6 cellular contexts compared by ENCODE assay signal in genomic region chr17:51083364-51083763, GRCh38. TPM values are rescaled to one million over a fixed set of nuclear protein-coding genes. Genes with fewer than 3 reads are reported as not detected.
DNase-seq lines count a peak whose midpoint lies in the region; ATAC-seq and TF ChIP-seq lines count a peak whose summit lies in the region.
"Not testable (repeated sequence)": the region's sequence is repeated elsewhere in the genome, so short reads cannot be mapped to it uniquely, and the experiment has no call there.

No MANE protein-coding gene starts in this region.

- not testable (repeated sequence) for H3K9me1 ChIP-seq in IMR-90 (ENCODE audit: insufficient read depth, low read length)

- H2BK20ac ChIP-seq in IMR-90 (ENCODE audit: low read depth, low read length): not testable (repeated sequence)

- not testable (repeated sequence) for H4K20me1 ChIP-seq in IMR-90 (ENCODE audit: insufficient read depth, low read length)

- not testable (repeated sequence) for H3K18ac ChIP-seq in IMR-90 (ENCODE audit: low read depth, low read length)

- not testable (repeated sequence) for H3K27me3 Mint-ChIP-seq in osteocyte (ENCODE audit: unreplicated experiment); type B pancreatic cell

- H3K27ac ChIP-seq in ACC112 (ENCODE audit: low read depth, low read length) (peak overlapping the region; percentile 95), neutrophil (peak overlapping the region; percentile 69)
- H3K27ac ChIP-seq in HEK293 (ENCODE audit: extremely low read depth, low read depth, low read length); IMR-90 (ENCODE audit: insufficient read depth, low read length): not testable (repeated sequence)

- H2BK5ac ChIP-seq in IMR-90 (ENCODE audit: low read depth, low read length, poor library complexity, severe bottlenecking): peak overlapping the region; percentile 55

- not testable (repeated sequence) for H2AK9ac ChIP-seq in IMR-90 (replicated peaks; ENCODE audit: low read depth, low read length, poor library complexity)

- H3K4me1 ChIP-seq in ACC112 (ENCODE audit: control insufficient read depth, insufficient read depth, low read length, unreplicated experiment) (peaks cover 44% of the 10 kb centered on the region), IMR-90 (ENCODE audit: control insufficient read depth, insufficient read depth, low read length) (peaks cover 11% of the 10 kb centered on the region), neutrophil (ENCODE audit: control insufficient read depth in 1 of 2, insufficient read depth in 1 of 2, low read depth in 1 of 2, low read length in 1 of 2) (peaks cover 39 to 52% of the 10 kb centered on the region in 2 experiments)
- not testable (repeated sequence) for H3K4me1 ChIP-seq in HEK293 (ENCODE audit: control insufficient read depth, insufficient read depth, low read length)

- H3K23ac ChIP-seq in IMR-90 (ENCODE audit: low read depth, low read length): not testable (repeated sequence)

- ATAC-seq in IMR-90 (ENCODE audit: low read depth): not testable (repeated sequence)

- H4K8ac ChIP-seq in IMR-90 (ENCODE audit: low read depth in 2 of 2, low read length in 2 of 2): not testable (repeated sequence)

- 0 out of 2 replicates have a peak overlapping the region, but pooled peaks have one; percentile 4 for H2AK5ac ChIP-seq in IMR-90 (ENCODE audit: low read depth, low read length)

- H3K79me2 ChIP-seq in ACC112 (ENCODE audit: control insufficient read depth, insufficient read depth, low read length, unreplicated experiment): peaks cover 60% of the 10 kb centered on the region

- H3K56ac ChIP-seq in IMR-90 (ENCODE audit: extremely low read depth, insufficient read depth, low read length): not testable (repeated sequence)

- peaks cover 24% of the 10 kb centered on the region for H3K4me1 Mint-ChIP-seq in osteocyte (ENCODE audit: unreplicated experiment)
- H3K4me1 Mint-ChIP-seq in type B pancreatic cell (ENCODE audit: unreplicated experiment): not testable (repeated sequence)

- H3K27me3 ChIP-seq in ACC112 (ENCODE audit: insufficient read depth, low read length); IMR-90 (ENCODE audit: control insufficient read depth, insufficient read depth, low read length); neutrophil: not testable (repeated sequence)

- not testable (repeated sequence) for H4K5ac ChIP-seq in IMR-90 (ENCODE audit: low read depth, low read length)

- peaks cover 33 to 70% of the 10 kb centered on the region in 2 experiments for H3K79me1 ChIP-seq in IMR-90 (ENCODE audit: low read depth in 1 of 2, low read length in 2 of 2)

- H2BK15ac ChIP-seq in IMR-90 (ENCODE audit: low read depth, low read length): not testable (repeated sequence)

- TF ChIP-seq CTCF in HEK293 (tag by site-specific recombination; IDR thresholded peaks at IDR 0.05); IMR-90 (conservative IDR thresholded peaks at IDR 0.05; ENCODE audit: low read depth, low read length); neutrophil (IDR thresholded peaks at IDR 0.05); osteocyte (IDR thresholded peaks at IDR 0.05); type B pancreatic cell (conservative IDR thresholded peaks at IDR 0.05): not testable (repeated sequence)

- CTCF ChIA-PET in HEK293 (lab: Yijun Ruan, JAX): interaction anchor here (0.6 kb wide), 1 partner anchor 286 kb away, joined by 3 read pairs; no protein-coding TSS in a partner anchor
- CTCF ChIA-PET in IMR-90 (lab: Yijun Ruan, JAX): not testable (repeated sequence)

- TF ChIP-seq POLR2A in IMR-90 (IDR thresholded peaks at IDR 0.05; ENCODE audit: low read depth, low read length): not testable (repeated sequence)

- WGBS in IMR-90 (ENCODE audit: extremely low coverage in 2 of 2, insufficient read length in 1 of 2), 2 experiments: no CpG with 5 or more reads among the region's 7 CpGs

- H3K9me3 ChIP-seq in HEK293 (ENCODE audit: control insufficient read depth, insufficient read depth, low read depth, low read length); IMR-90 (ENCODE audit: control insufficient read depth, insufficient read depth, low read length); neutrophil: not testable (repeated sequence)

- POLR2A ChIA-PET in HEK293 (lab: Yijun Ruan, JAX); IMR-90 (lab: Charles Lee; ENCODE audit: unreplicated experiment): not testable (repeated sequence)

- H3K27ac Mint-ChIP-seq in osteocyte (ENCODE audit: unreplicated experiment); type B pancreatic cell: not testable (repeated sequence)

- H3K9me3 Mint-ChIP-seq in osteocyte (ENCODE audit: unreplicated experiment); type B pancreatic cell: not testable (repeated sequence)

- H3K4ac ChIP-seq in IMR-90 (ENCODE audit: low read depth, low read length): not testable (repeated sequence)

- in situ Hi-C loops in IMR-90 (cut with MboI; ENCODE audit: low sequenced_read_pairs): not testable (repeated sequence)

- intact Hi-C loops in IMR-90 (cut with micrococcal nuclease): not testable (repeated sequence)

- TF ChIP-seq RAD21 in IMR-90 (IDR thresholded peaks at IDR 0.05; ENCODE audit: low read length): not testable (repeated sequence)

- not testable (repeated sequence) for H2AFZ ChIP-seq in ACC112 (ENCODE audit: low read length, unreplicated experiment); IMR-90 (replicated peaks; ENCODE audit: low read length, poor library complexity)

- H3K4me3 Mint-ChIP-seq in osteocyte (ENCODE audit: unreplicated experiment); type B pancreatic cell: not testable (repeated sequence)

- H2BK120ac ChIP-seq in IMR-90 (ENCODE audit: low read depth, low read length): not testable (repeated sequence)

- H3K36me3 ChIP-seq in ACC112 (ENCODE audit: insufficient read depth, low read length) (peaks cover 13% of the 10 kb centered on the region), HEK293 (ENCODE audit: control insufficient read depth in 2 of 2, insufficient read depth in 1 of 2, low read length in 2 of 2) (peaks cover 14% of the 10 kb centered on the region in 2 experiments), neutrophil (peaks cover 11% of the 10 kb centered on the region)
- H3K36me3 ChIP-seq in IMR-90 (ENCODE audit: control insufficient read depth, insufficient read depth, low read length): not testable (repeated sequence)

- H3K36me3 Mint-ChIP-seq in osteocyte (ENCODE audit: unreplicated experiment); type B pancreatic cell: not testable (repeated sequence)

- DNase-seq in IMR-90: not testable (repeated sequence)
- DNase-seq in osteocyte (ENCODE audit: extremely low spot score, unreplicated experiment): peak; percentile 42
- peak; percentile 18 for DNase-seq in type B pancreatic cell (ENCODE audit: extremely low spot score, unreplicated experiment)

- not testable (repeated sequence) for H3K4me2 ChIP-seq in IMR-90 (ENCODE audit: low read depth, low read length)

- dilution Hi-C loops in IMR-90 (cut with HindIII; ENCODE audit: low sequenced_read_pairs, unreplicated experiment): not testable (repeated sequence)

- H3K9ac ChIP-seq in IMR-90 (ENCODE audit: low read depth, low read length): not testable (repeated sequence)

- not testable (repeated sequence) for H4K91ac ChIP-seq in IMR-90 (ENCODE audit: insufficient read depth, low read depth, low read length)

- H3K4me3 ChIP-seq in ACC112 (ENCODE audit: low read depth, low read length); HEK293 (ENCODE audit: low read depth, low read length); IMR-90 (ENCODE audit: insufficient read depth, low read depth, low read length); neutrophil (ENCODE audit: low read depth in 1 of 2, low read length in 1 of 2): not testable (repeated sequence)

- H3K14ac ChIP-seq in IMR-90 (replicated peaks; ENCODE audit: low read depth, low read length): not testable (repeated sequence)

- BruUV-seq in IMR-90 (replicated peaks; lab: Mats Ljungman, UMichigan): not testable (repeated sequence)

TF ChIP-seq in HEK293, 187 proteins besides CTCF, POLR2A, EP300 and RAD21 (continues in another document):
- TF ChIP-seq ZNF223 (tag by site-specific recombination; IDR thresholded peaks at IDR 0.05) (0 out of 2 replicates have a peak, but pooled peaks have one; percentile 24), ZNF560 (tag by site-specific recombination; IDR thresholded peaks at IDR 0.05; ENCODE audit: borderline replicate concordance) (peak; percentile 89), ZNF433 (tag by site-specific recombination; IDR thresholded peaks at IDR 0.05; ENCODE audit: low read depth) (peak; percentile 91)

RNA-seq across cellular contexts. Expression of gene SPAG9, which starts 37.3 kb away (rescaled TPM):
- 75.5 and 93.9 TPM in 2 replicates for total RNA-seq in IMR-90 (2012; rRNA removed)
- 20.6 and 26.7 TPM in 2 replicates for polyA plus RNA-seq in IMR-90 (2012; rRNA removed)
- 4.7 and 6.2 TPM in 2 replicates for polyA plus RNA-seq in IMR-90 (2012; cell fraction: cytosol; rRNA removed)
- polyA plus RNA-seq in IMR-90 (2012; cell fraction: nucleus; rRNA removed; ENCODE audit: low replicate concordance): 14.2 and 68.3 TPM in 2 replicates
- total RNA-seq in osteocyte: 100 and 108 TPM in 2 replicates
- total RNA-seq in type B pancreatic cell (ENCODE audit: low replicate concordance): 73.2 and 82.9 TPM in 2 replicates
